Comparison of ENCODE assay signal across 8 cellular contexts in the genomic region with DNA sequence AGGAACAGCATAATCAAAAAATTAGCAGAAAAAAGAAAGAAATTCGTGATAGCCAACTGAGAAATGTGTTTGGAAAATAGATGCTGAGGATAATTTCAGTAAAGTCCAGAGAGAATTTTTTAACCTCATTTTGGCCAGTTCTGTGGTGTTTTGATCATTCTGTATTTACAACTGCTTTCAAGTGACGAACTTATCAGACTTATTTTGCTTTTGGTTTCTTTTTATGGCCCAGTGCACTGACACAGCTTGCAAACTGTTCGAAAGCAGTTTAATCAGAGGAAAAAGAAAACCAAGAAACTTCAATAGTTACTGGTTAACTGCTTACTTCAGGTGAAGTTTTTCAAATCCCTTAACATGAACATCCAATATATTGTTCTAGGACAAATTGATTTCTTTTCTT. TPM values are rescaled to one million over a fixed set of nuclear protein-coding genes. Genes with fewer than 3 reads are reported as not detected.
A peak's percentile ranks its signal among the peaks of the same experiment; 100 is the strongest.
DNase-seq lines count a peak whose midpoint lies in the region; ATAC-seq and TF ChIP-seq lines count a peak whose summit lies in the region.

No MANE protein-coding gene starts in this region.

- TF ChIP-seq CTCF in BE2C (IDR thresholded peaks at IDR 0.05; ENCODE audit: low read depth, low read length) (no peak), GM10248 (IDR thresholded peaks at IDR 0.05; ENCODE audit: control extremely low read depth, extremely low read depth, low read depth, missing control alignments) (no peak)

- POLR2A ChIA-PET in GM10248 (lab: Yijun Ruan, JAX): no interaction called here

- H3K4me3 Mint-ChIP-seq in activated T-helper 17 cell treated with anti-CD3 and anti-CD28 coated beads, Interleukin-2, amount 50 U/mL, for 72 hours: peak overlapping the region; percentile 96

- CTCF ChIA-PET in GM10248 (lab: Yijun Ruan, JAX): interaction anchor here (1.1 to 2.8 kb wide), 4 partner anchors 12 to 64 kb away, joined by 3 to 17 read pairs (median 5); no protein-coding TSS in a partner anchor

- H3K27me3 ChIP-seq in BE2C: no peaks in the 10 kb centered on the region

- no peaks in the 10 kb centered on the region; the same call in 1 of the 2 replicates for H3K9me3 ChIP-seq in BE2C

- peak overlapping the region; percentile 89 for H3K27ac Mint-ChIP-seq in activated T-helper 17 cell treated with anti-CD3 and anti-CD28 coated beads, Interleukin-2, amount 50 U/mL, for 72 hours

- H3K36me3 ChIP-seq in BE2C: peaks cover 7% of the 10 kb centered on the region

- no peaks in the 10 kb centered on the region for H3K4me1 ChIP-seq in BE2C

- DNase-seq in BE2C: no peak
- peak; percentile 14 for DNase-seq in medulla oblongata (ENCODE audit: extremely low spot score)
- no peak for DNase-seq in SHP77 (lab: John Stamatoyannopoulos, UW)
- no peak for DNase-seq in DMS79 treated with DMSO at 0.1 percent for 48 hours (lab: John Stamatoyannopoulos, UW)
- DNase-seq in Ammon's horn (ENCODE audit: low spot score): no peak
- no peak for DNase-seq in GM10248 (ENCODE audit: extremely low spot score)

- H3K4me3 ChIP-seq in BE2C (ENCODE audit: low read depth, low read length): peak overlapping the region; percentile 93

- no peaks in the 10 kb centered on the region for H3K9me3 Mint-ChIP-seq in activated T-helper 17 cell treated with anti-CD3 and anti-CD28 coated beads, Interleukin-2, amount 50 U/mL, for 72 hours

- H3K36me3 Mint-ChIP-seq in activated T-helper 17 cell treated with anti-CD3 and anti-CD28 coated beads, Interleukin-2, amount 50 U/mL, for 72 hours (ENCODE audit: low read depth): peaks cover 75% of the 10 kb centered on the region

- H3K4me1 Mint-ChIP-seq in activated T-helper 17 cell treated with anti-CD3 and anti-CD28 coated beads, Interleukin-2, amount 50 U/mL, for 72 hours: peaks cover 19% of the 10 kb centered on the region

- peak; percentile 31 for ATAC-seq in GM21619 (IDR thresholded peaks at IDR 0.05; ENCODE audit: unreplicated experiment)
- peak; percentile 12 for ATAC-seq in activated T-helper 17 cell treated with anti-CD3 and anti-CD28 coated beads, Interleukin-2, amount 50 U/mL, for 72 hours (replicated peaks)

- no peaks in the 10 kb centered on the region for H3K27me3 Mint-ChIP-seq in activated T-helper 17 cell treated with anti-CD3 and anti-CD28 coated beads, Interleukin-2, amount 50 U/mL, for 72 hours

RNA-seq across cellular contexts. Expression of a gene that starts 1.9 kb away (rescaled TPM):
- 143 TPM for polyA plus RNA-seq in BE2C (2012; ENCODE audit: insufficient read depth, insufficient read length, low read depth)
- 100 to 1,000 TPM; 132 to 177 TPM for total RNA-seq in activated T-helper 17 cell treated with anti-CD3 and anti-CD28 coated beads, Interleukin-2, amount 50 U/mL, for 72 hours

RNA-seq across cellular contexts. Expression of a gene that starts 2.1 kb away (rescaled TPM):
- polyA plus RNA-seq in BE2C (2012; ENCODE audit: insufficient read depth, insufficient read length, low read depth): 9.0 TPM
- total RNA-seq in activated T-helper 17 cell treated with anti-CD3 and anti-CD28 coated beads, Interleukin-2, amount 50 U/mL, for 72 hours: 10 to 100 TPM in 1 of 2 donors, 1 to 10 TPM in 1; 6.4 to 10.5 TPM

RNA-seq across cellular contexts. Expression of a gene that starts 28.7 kb away (rescaled TPM):
- not detected for polyA plus RNA-seq in BE2C (2012; ENCODE audit: insufficient read depth, insufficient read length, low read depth)
- not detected for total RNA-seq in activated T-helper 17 cell treated with anti-CD3 and anti-CD28 coated beads, Interleukin-2, amount 50 U/mL, for 72 hours

RNA-seq across cellular contexts. Expression of a gene that starts 51.4 kb away (rescaled TPM):
- 303 TPM for polyA plus RNA-seq in BE2C (2012; ENCODE audit: insufficient read depth, insufficient read length, low read depth)
- 10 to 100 TPM; 64.5 to 83.0 TPM for total RNA-seq in activated T-helper 17 cell treated with anti-CD3 and anti-CD28 coated beads, Interleukin-2, amount 50 U/mL, for 72 hours
